Comparison of ENCODE assay signal across 18 cellular contexts in genomic region chr18:77008006-77008405, GRCh38.
"Had no signal": no experiment of that assay in that cellular context is flagged by ENCODE, and none has a peak within 500 bp of the region (broad histone marks: within the 10 kb centered on the region; RNA-seq: fewer than 3 reads in every experiment).

No MANE protein-coding gene starts in this region.

- H3K27me3 ChIP-seq: adrenal gland, esophagus squamous epithelium, right lobe of liver, thyroid gland had no signal

- H3K9ac ChIP-seq: parathyroid adenoma had no signal

- ATAC-seq: activated CD8-positive, alpha-beta T cell treated with anti-CD3 and anti-CD28 coated beads, Interleukin-2, amount 10 ng/mL, durations not matched to agents 7 days and 5 days; activated T-cell treated with anti-CD3 and anti-CD28 coated beads, Interleukin-2, amount 50 U/mL, for 4 hours; left cardiac atrium; naive thymus-derived CD4-positive, alpha-beta T cell; right lobe of liver had no signal

- H3K9me3 ChIP-seq: adrenal gland, esophagus squamous epithelium, right lobe of liver, thyroid gland had no signal

- H3K27ac ChIP-seq: parathyroid adenoma, right lobe of liver, thyroid gland had no signal

- H3K36me3 ChIP-seq: adrenal gland, thyroid gland had no signal

- DNase-seq: activated CD4-positive, alpha-beta T cell treated with anti-CD3 and anti-CD28 coated beads for 48 hours; activated CD4-positive, CD25-positive, alpha-beta regulatory T cell; activated CD8-positive, alpha-beta T cell treated with anti-CD3 and anti-CD28 coated beads, Interleukin-2, amount 10 ng/mL, durations not matched to agents 7 days and 5 days; activated T-cell treated with anti-CD3 and anti-CD28 coated beads, Interleukin-2, amount 50 U/mL, for 4 hours; cerebellar nuclear complex; effector memory CD4-positive, alpha-beta T cell; esophagus squamous epithelium; left cardiac atrium; mesenchymal stem cell; naive thymus-derived CD4-positive, alpha-beta T cell; small intestine; stimulated activated CD4-positive, alpha-beta T cell treated with anti-CD3 and anti-CD28 coated beads, Interleukin-15, amount 100 ng/mL, for 24 hours; stimulated activated CD4-positive, alpha-beta T cell treated with anti-CD3 and anti-CD28 coated beads, Interleukin-2, amount 100 ng/mL, for 48 hours; T1000; thyroid gland had no signal

- H3K4me3 ChIP-seq: adrenal gland, esophagus squamous epithelium, right lobe of liver, thyroid gland had no signal
